In genomic region chr7:1289681-1290261, GRCh38 we compare ENCODE assay signal across 8 cellular contexts.
DNase-seq lines count a peak whose midpoint lies in the region; ATAC-seq and TF ChIP-seq lines count a peak whose summit lies in the region.

No MANE protein-coding gene starts in this region.

- H2AFZ ChIP-seq in MM.1S (ENCODE audit: low read length): no peak overlapping the region

- no peak overlapping the region for H3K27ac ChIP-seq in MM.1S (ENCODE audit: low read length)

- H3K36me3 Mint-ChIP-seq in activated naive CD8-positive, alpha-beta T cell: no peaks in the 10 kb centered on the region
- no peaks in the 10 kb centered on the region for H3K36me3 Mint-ChIP-seq in stimulated activated memory B cell treated with anti-CD40 and anti-IgM and Interleukin-4, amounts not matched to agents 10 μg/mL and 1 μg/mL and 100 μg/mL, for 72 hours

- H3K4me3 ChIP-seq in iPS-15b (ENCODE audit: low read depth, low read length) (peak overlapping the region; percentile 46), MM.1S (ENCODE audit: low read length) (no peak overlapping the region)

- H3K27me3 Mint-ChIP-seq in activated naive CD8-positive, alpha-beta T cell: peaks cover 2% of the 10 kb centered on the region
- H3K27me3 Mint-ChIP-seq in stimulated activated memory B cell treated with anti-CD40 and anti-IgM and Interleukin-4, amounts not matched to agents 10 μg/mL and 1 μg/mL and 100 μg/mL, for 72 hours: peaks cover 71% of the 10 kb centered on the region

- DNase-seq in NCI-H1092 treated with DMSO at 0.1 percent for 48 hours (lab: John Stamatoyannopoulos, UW): peak; percentile 55
- no peak for DNase-seq in NCI-H1092 (lab: John Stamatoyannopoulos, UW)
- no peak for DNase-seq in effector CD8-positive, alpha-beta T cell (lab: John Stamatoyannopoulos, UW)
- DNase-seq in activated CD4-positive, CD25-positive, alpha-beta regulatory T cell (lab: John Stamatoyannopoulos, UW): no peak
- DNase-seq in MM.1S: no peak

- no peaks in the 10 kb centered on the region for H3K79me2 ChIP-seq in MM.1S (ENCODE audit: low read length)

- H3K4me1 Mint-ChIP-seq in activated naive CD8-positive, alpha-beta T cell (ENCODE audit: low read depth): peaks cover 11% of the 10 kb centered on the region
- H3K4me1 Mint-ChIP-seq in stimulated activated memory B cell treated with anti-CD40 and anti-IgM and Interleukin-4, amounts not matched to agents 10 μg/mL and 1 μg/mL and 100 μg/mL, for 72 hours: peaks cover 6% of the 10 kb centered on the region

- no peaks in the 10 kb centered on the region for H3K9me3 Mint-ChIP-seq in activated naive CD8-positive, alpha-beta T cell (ENCODE audit: low read depth)
- H3K9me3 Mint-ChIP-seq in stimulated activated memory B cell treated with anti-CD40 and anti-IgM and Interleukin-4, amounts not matched to agents 10 μg/mL and 1 μg/mL and 100 μg/mL, for 72 hours: no peaks in the 10 kb centered on the region

- TF ChIP-seq CTCF in MM.1S (IDR thresholded peaks at IDR 0.05; ENCODE audit: low read length): no peak

- H3K9ac ChIP-seq in iPS-15b (ENCODE audit: low read depth, low read length): no peak overlapping the region
- no peak overlapping the region for H3K9ac ChIP-seq in MM.1S (ENCODE audit: low read length)

- H4K20me1 ChIP-seq in MM.1S (ENCODE audit: insufficient read depth, low read length): no peaks in the 10 kb centered on the region

- H3K9me3 ChIP-seq in iPS-15b (ENCODE audit: control insufficient read depth, insufficient read depth, low read length) (no peaks in the 10 kb centered on the region), MM.1S (replicated peaks; ENCODE audit: insufficient read depth, low read length) (no peaks in the 10 kb centered on the region)

- H3K9me2 ChIP-seq in MM.1S (replicated peaks; ENCODE audit: insufficient read depth, low read length): no peaks in the 10 kb centered on the region

- peak overlapping the region; percentile 81 for H3K4me3 Mint-ChIP-seq in activated naive CD8-positive, alpha-beta T cell
- H3K4me3 Mint-ChIP-seq in stimulated activated memory B cell treated with anti-CD40 and anti-IgM and Interleukin-4, amounts not matched to agents 10 μg/mL and 1 μg/mL and 100 μg/mL, for 72 hours: peak overlapping the region; percentile 44

- H3K27me3 ChIP-seq in iPS-15b (ENCODE audit: control insufficient read depth, insufficient read depth, low read length) (peaks cover 2% of the 10 kb centered on the region), MM.1S (replicated peaks; ENCODE audit: insufficient read depth, low read length) (peaks cover 96% of the 10 kb centered on the region)

- no peak overlapping the region for H3K27ac Mint-ChIP-seq in activated naive CD8-positive, alpha-beta T cell
- no peak overlapping the region for H3K27ac Mint-ChIP-seq in stimulated activated memory B cell treated with anti-CD40 and anti-IgM and Interleukin-4, amounts not matched to agents 10 μg/mL and 1 μg/mL and 100 μg/mL, for 72 hours

- no peak for ATAC-seq in stimulated activated memory B cell treated with anti-CD40 and anti-IgM and Interleukin-4, amounts not matched to agents 10 μg/mL and 1 μg/mL and 100 μg/mL, for 72 hours

- H3K4me2 ChIP-seq in MM.1S (ENCODE audit: low read depth, low read length): no peak overlapping the region

- H3K4me1 ChIP-seq in iPS-15b (ENCODE audit: control insufficient read depth, insufficient read depth, low read length) (no peaks in the 10 kb centered on the region), MM.1S (ENCODE audit: low read length) (no peaks in the 10 kb centered on the region)

- H3F3A ChIP-seq in MM.1S (ENCODE audit: insufficient read depth, low read length): no peaks in the 10 kb centered on the region

- H3K36me3 ChIP-seq in iPS-15b (ENCODE audit: control insufficient read depth, insufficient read depth, low read length) (no peaks in the 10 kb centered on the region), MM.1S (replicated peaks; ENCODE audit: insufficient read depth, low read length) (no peaks in the 10 kb centered on the region)
